Comparison of ENCODE assay signal across 37 cellular contexts in the genomic region with DNA sequence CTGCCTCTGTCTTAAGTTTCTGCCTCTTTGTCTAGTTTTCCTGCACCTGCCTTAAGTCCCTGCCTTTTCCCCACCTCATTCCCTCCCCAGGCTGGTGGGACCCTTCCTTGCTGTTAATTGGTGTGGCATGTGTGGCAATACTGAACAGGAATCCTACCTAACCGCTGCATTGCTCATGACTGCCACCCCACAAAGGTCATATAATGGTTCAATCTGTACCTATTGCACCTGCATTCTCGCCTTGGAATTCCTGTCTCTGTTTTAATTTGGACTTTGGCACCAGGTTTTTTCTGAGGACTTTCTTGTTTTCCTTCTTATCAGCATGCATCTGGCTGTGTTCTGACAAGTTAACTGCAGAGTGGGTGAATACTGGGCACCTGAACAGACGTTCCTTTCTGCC.
"Had no signal": no experiment of that assay in that cellular context is flagged by ENCODE, and none has a peak within 500 bp of the region (broad histone marks: within the 10 kb centered on the region; RNA-seq: fewer than 3 reads in every experiment).

No MANE protein-coding gene starts in this region.

- H3K27me3 ChIP-seq: brain microvascular endothelial cell, cardiac muscle cell, Peyer's patch had no signal

- H3K4me3 Mint-ChIP-seq: activated B cell treated with CpG ODN at 0.5 μM for 24 hours; activated CD4-positive, alpha-beta memory T cell treated with anti-CD3 and anti-CD28 coated beads for 36 hours; activated naive CD4-positive, alpha-beta T cell treated with anti-CD3 and anti-CD28 coated beads for 36 hours; activated naive CD8-positive, alpha-beta T cell; activated naive CD8-positive, alpha-beta T cell treated with anti-CD3 and anti-CD28 coated beads, Interleukin-2, amount 50 U/mL, for 24 hours; activated T-cell treated with anti-CD3 and anti-CD28 coated beads, Interleukin-2, amount 50 U/mL, for 4 hours; activated T-helper 1 cell treated with anti-CD3 and anti-CD28 coated beads, Interleukin-12 subunit alpha, Interleukin-12 subunit beta, Interleukin-2, Interleukin-4 antibody, amounts not matched to agents 30 ng/mL and 10 ng/mL and 1 ng/mL, durations not matched to agents 14 hours and 24 hours and 36 hours had no signal

- H3K4me1 ChIP-seq: Peyer's patch had no signal

- ATAC-seq: activated naive CD8-positive, alpha-beta T cell treated with anti-CD3 and anti-CD28 coated beads, Interleukin-2, amount 50 U/mL, for 24 hours; activated T-cell treated with anti-CD3 and anti-CD28 coated beads, Interleukin-2, amount 50 U/mL, for 4 hours; PC-3; SK-N-SH treated with all-trans-retinoic acid at 6 μM for 48 hours had no signal

- H3K4me1 Mint-ChIP-seq: activated B cell treated with CpG ODN at 0.5 μM for 24 hours; activated naive CD8-positive, alpha-beta T cell treated with anti-CD3 and anti-CD28 coated beads, Interleukin-2, amount 50 U/mL, for 24 hours had no signal

- H3K36me3 ChIP-seq: brain microvascular endothelial cell, cardiac muscle cell, Peyer's patch had no signal

- H3K9me3 ChIP-seq: Peyer's patch had no signal

- H3K27ac ChIP-seq: brain microvascular endothelial cell, cardiac muscle cell, Peyer's patch, VCaP had no signal

- H3K9me3 Mint-ChIP-seq: activated CD4-positive, alpha-beta memory T cell treated with anti-CD3 and anti-CD28 coated beads for 36 hours; activated naive CD8-positive, alpha-beta T cell treated with anti-CD3 and anti-CD28 coated beads, Interleukin-2, amount 50 U/mL, for 24 hours; activated T-cell treated with anti-CD3 and anti-CD28 coated beads, Interleukin-2, amount 50 U/mL, for 4 hours; activated T-helper 1 cell treated with anti-CD3 and anti-CD28 coated beads, Interleukin-12 subunit alpha, Interleukin-12 subunit beta, Interleukin-2, Interleukin-4 antibody, amounts not matched to agents 30 ng/mL and 10 ng/mL and 1 ng/mL, durations not matched to agents 14 hours and 24 hours and 36 hours had no signal

- H3K36me3 Mint-ChIP-seq: activated CD4-positive, alpha-beta memory T cell treated with anti-CD3 and anti-CD28 coated beads for 36 hours; activated naive CD8-positive, alpha-beta T cell had no signal

- DNase-seq: activated B cell treated with CpG ODN at 0.5 μM for 24 hours; activated CD4-positive, alpha-beta memory T cell treated with anti-CD3 and anti-CD28 coated beads for 36 hours; activated CD4-positive, alpha-beta T cell treated with anti-CD3 and anti-CD28 coated beads for 4 hours; activated CD4-positive, alpha-beta T cell treated with anti-CD3 and anti-CD28 coated beads, Interleukin-2, amount 50 U/mL, for 1 hour; activated CD4-positive, CD25-positive, alpha-beta regulatory T cell treated with anti-CD3 and anti-CD28 coated beads, Interleukin-2, amount 50 U/mL, for 72 hours; activated CD8-positive, alpha-beta memory T cell treated with anti-CD3 and anti-CD28 coated beads, Interleukin-2, amount 50 U/mL, for 4 hours; activated gamma-delta T cell treated with Interleukin-2 at 50 U/mL for 16 hours; activated naive CD4-positive, alpha-beta T cell treated with anti-CD3 and anti-CD28 coated beads for 36 hours; activated naive CD8-positive, alpha-beta T cell treated with anti-CD3 and anti-CD28 coated beads, Interleukin-2, amount 50 U/mL, for 24 hours; activated T-cell treated with anti-CD3 and anti-CD28 coated beads for 4 hours; activated T-cell treated with anti-CD3 and anti-CD28 coated beads, Interleukin-2, amount 50 U/mL, for 4 hours; brain microvascular endothelial cell; Kasumi-1; KG1; MM.1S; MV-4-11; NCI-H1092; NCI-H1436 treated with DMSO at 0.1 percent for 48 hours; NCI-H1694 treated with DMSO at 0.1 percent for 48 hours; NCI-H2029; NCI-H345; NCI-H510A; NCI-H526; NCI-H748 treated with DMSO at 0.1 percent for 48 hours; NK-92 treated with Interleukin-12 subunit alpha and Interleukin-12 subunit beta, amount 100 ng/mL, for 24 hours; PC-3; Peyer's patch; RPMI8226; SIG-M5; T-helper 1 cell; T-helper 2 cell; T-helper 9 cell had no signal

- H3K4me3 ChIP-seq: cardiac muscle cell, Peyer's patch had no signal

- H3K27me3 Mint-ChIP-seq: activated B cell treated with CpG ODN at 0.5 μM for 24 hours; activated naive CD8-positive, alpha-beta T cell treated with anti-CD3 and anti-CD28 coated beads, Interleukin-2, amount 50 U/mL, for 24 hours had no signal

- H3K27ac Mint-ChIP-seq: activated B cell treated with CpG ODN at 0.5 μM for 24 hours; activated CD4-positive, alpha-beta memory T cell treated with anti-CD3 and anti-CD28 coated beads for 36 hours; activated naive CD4-positive, alpha-beta T cell treated with anti-CD3 and anti-CD28 coated beads for 36 hours; activated naive CD8-positive, alpha-beta T cell; activated naive CD8-positive, alpha-beta T cell treated with anti-CD3 and anti-CD28 coated beads, Interleukin-2, amount 50 U/mL, for 24 hours; activated T-helper 1 cell treated with anti-CD3 and anti-CD28 coated beads, Interleukin-12 subunit alpha, Interleukin-12 subunit beta, Interleukin-2, Interleukin-4 antibody, amounts not matched to agents 30 ng/mL and 10 ng/mL and 1 ng/mL, durations not matched to agents 14 hours and 24 hours and 36 hours had no signal
